In genomic region chr2:201130524-201131186, GRCh38 we compare ENCODE assay signal across 1 cellular context.
A peak's percentile ranks its signal among the peaks of the same experiment; 100 is the strongest.
TF ChIP-seq lines count a peak whose summit lies in the region.

No MANE protein-coding gene starts in this region.

TF ChIP-seq in K562, 482 proteins besides CTCF, POLR2A, EP300 and RAD21 (continued from another document and continues in another):
- TF ChIP-seq MGA (IDR thresholded peaks at IDR 0.05) = no peak
- TF ChIP-seq ZSCAN32 (CRISPR knock-in tag; IDR thresholded peaks at IDR 0.05) = no peak
- no peak for TF ChIP-seq CEBPZ (IDR thresholded peaks at IDR 0.05; ENCODE audit: borderline replicate concordance, low read depth, low read length)
- no peak for TF ChIP-seq ZNF75A (CRISPR knock-in tag; IDR thresholded peaks at IDR 0.05)
- peak; percentile 95 for TF ChIP-seq FOSL1 (tag; conservative IDR thresholded peaks at IDR 0.05)
- TF ChIP-seq MXD1 (CRISPR knock-in tag; IDR thresholded peaks at IDR 0.05; ENCODE audit: borderline replicate concordance, poor library complexity, severe bottlenecking) = no peak
- TF ChIP-seq THAP7 (CRISPR knock-in tag; IDR thresholded peaks at IDR 0.05) = no peak
- TF ChIP-seq SFPQ (IDR thresholded peaks at IDR 0.05; ENCODE audit: low read depth, low read length) = no peak
- TF ChIP-seq GABPA (tag; conservative IDR thresholded peaks at IDR 0.05; ENCODE audit: low read depth) = no peak
- 0 out of 2 replicates have a peak, but pooled peaks have one; percentile 64 for TF ChIP-seq SMARCA5 (IDR thresholded peaks at IDR 0.05)
- no peak for TF ChIP-seq SAFB2 (IDR thresholded peaks at IDR 0.05; ENCODE audit: borderline replicate concordance, low read depth, low read length, severe bottlenecking)
- no peak for TF ChIP-seq CGGBP1 (CRISPR knock-in tag; IDR thresholded peaks at IDR 0.05)
- no peak for TF ChIP-seq ID3 (CRISPR knock-in tag; IDR thresholded peaks at IDR 0.05)
- no peak for TF ChIP-seq ID3 (tag; IDR thresholded peaks at IDR 0.05)
- no peak for TF ChIP-seq MBD2 (IDR thresholded peaks at IDR 0.05; ENCODE audit: borderline replicate concordance, low read depth)
- peak in 1 of 2 experiments; percentile 14 for TF ChIP-seq AFF1 (IDR thresholded peaks at IDR 0.05; ENCODE audit: low read depth in 1 of 2, partially characterized antibody in 2 of 2)
- no peak for TF ChIP-seq CXXC5 (CRISPR knock-in tag; IDR thresholded peaks at IDR 0.05)
- TF ChIP-seq STAT5A (IDR thresholded peaks at IDR 0.05; ENCODE audit: borderline replicate concordance, low read length) = no peak
- TF ChIP-seq ARID4B (CRISPR knock-in tag; IDR thresholded peaks at IDR 0.05) = 0 out of 2 replicates have a peak, but pooled peaks have one; percentile 16
- TF ChIP-seq ETV1 (tag; conservative IDR thresholded peaks at IDR 0.05; ENCODE audit: low read depth) = no peak
